ENCODE assay signal across 9 cellular contexts in the genomic region with DNA sequence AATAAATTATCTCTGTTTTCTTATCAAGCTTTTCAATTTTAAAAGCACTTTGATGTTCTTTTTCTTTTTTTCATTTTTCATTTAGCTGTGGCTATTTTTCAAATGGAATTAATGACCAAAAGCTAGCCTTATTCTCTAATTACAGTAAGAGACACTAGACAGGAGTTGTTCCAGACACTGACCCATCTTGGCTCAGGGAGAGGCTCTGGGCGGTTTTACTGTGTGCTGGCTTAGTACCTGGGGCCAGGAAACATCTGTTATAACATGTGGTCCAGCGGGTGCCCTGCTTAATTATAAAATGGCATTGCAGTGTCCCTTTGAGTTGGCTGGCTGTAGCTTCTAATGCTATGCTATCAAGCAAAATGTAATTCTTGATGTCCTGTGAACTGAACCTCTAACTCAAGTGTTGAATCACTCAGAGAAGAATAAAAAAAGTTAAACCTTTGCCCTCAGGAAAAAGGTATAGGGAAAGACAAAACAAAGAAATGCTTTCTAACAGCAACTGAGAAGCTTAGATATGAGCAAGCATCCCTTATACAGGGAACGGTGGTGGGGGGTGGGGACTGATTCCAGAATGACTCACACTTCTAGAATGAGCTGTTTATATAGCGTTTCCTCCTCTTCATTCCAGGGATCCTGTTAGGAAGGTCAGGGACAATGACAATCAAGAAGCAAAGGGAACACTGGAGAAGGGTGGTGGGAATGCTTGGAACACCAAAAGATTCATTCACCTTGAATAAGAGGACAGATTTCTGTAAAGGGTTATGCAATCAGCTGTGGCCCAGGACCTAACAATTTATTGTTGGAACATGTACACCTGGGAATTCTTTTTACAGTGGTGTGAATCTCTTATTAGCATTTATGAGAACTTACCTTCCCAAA. TPM values are rescaled to one million over a fixed set of nuclear protein-coding genes. Genes with fewer than 3 reads are reported as not detected.
DNase-seq lines count a peak whose midpoint lies in the region; ATAC-seq and TF ChIP-seq lines count a peak whose summit lies in the region.
"Had no signal": no experiment of that assay in that cellular context is flagged by ENCODE, and none has a peak within 500 bp of the region (broad histone marks: within the 10 kb centered on the region; RNA-seq: fewer than 3 reads in every experiment).

No MANE protein-coding gene starts in this region.

- no peaks in the 10 kb centered on the region for H3K9me3 Mint-ChIP-seq in neural crest cell
- H3K9me3 Mint-ChIP-seq: stimulated activated naive CD8-positive, alpha-beta T cell treated with anti-CD3 and anti-CD28 coated beads, Interleukin-15, Interleukin-2, amounts not matched to agents 100 ng/mL and 50 ng/mL, for 24 hours had no signal

- no peak overlapping the region for H2AFZ ChIP-seq in fibroblast of lung (ENCODE audit: low read length)

- peak overlapping the region; percentile 58 for H3K27ac Mint-ChIP-seq in neural crest cell (ENCODE audit: unreplicated experiment)
- H3K27ac Mint-ChIP-seq: stimulated activated naive CD8-positive, alpha-beta T cell treated with anti-CD3 and anti-CD28 coated beads, Interleukin-15, Interleukin-2, amounts not matched to agents 100 ng/mL and 50 ng/mL, for 24 hours had no signal

- H3K27ac ChIP-seq in fibroblast of lung (ENCODE audit: insufficient read depth, low read length): no peak overlapping the region

- H3K4me1 Mint-ChIP-seq in neural crest cell: peaks cover 19% of the 10 kb centered on the region

- no peaks in the 10 kb centered on the region for H3K36me3 ChIP-seq in NT2/D1 (ENCODE audit: insufficient read depth, insufficient read length, low read length)
- no peaks in the 10 kb centered on the region for H3K36me3 ChIP-seq in fibroblast of lung (ENCODE audit: control insufficient read depth, insufficient read depth, low read length)

- no peaks in the 10 kb centered on the region for H3K79me2 ChIP-seq in fibroblast of lung (ENCODE audit: control insufficient read depth, insufficient read depth, low read length)

- H3K9ac ChIP-seq in NT2/D1 (ENCODE audit: insufficient read length, low read depth) (no peak overlapping the region), fibroblast of lung (ENCODE audit: insufficient read depth, low read length) (no peak overlapping the region)

- H3K27me3 ChIP-seq in NT2/D1 (ENCODE audit: insufficient read depth, insufficient read length): no peaks in the 10 kb centered on the region
- H3K27me3 ChIP-seq in fibroblast of lung (ENCODE audit: control insufficient read depth, insufficient read depth, low read length): no peaks in the 10 kb centered on the region

- no peak for ATAC-seq in GM19467 (IDR thresholded peaks at IDR 0.05; ENCODE audit: unreplicated experiment)

- no peaks in the 10 kb centered on the region for H4K20me1 ChIP-seq in fibroblast of lung (ENCODE audit: control insufficient read depth, extremely low read depth, insufficient read depth, low read length)

- no peaks in the 10 kb centered on the region for H3K27me3 Mint-ChIP-seq in neural crest cell (ENCODE audit: low read depth)

- H3K9me3 ChIP-seq in NT2/D1 (ENCODE audit: insufficient read depth, low read length) (peaks cover 12% of the 10 kb centered on the region), fibroblast of lung (ENCODE audit: control insufficient read depth, insufficient read depth, low read depth, low read length) (no peaks in the 10 kb centered on the region)

- no peaks in the 10 kb centered on the region for H3K36me3 Mint-ChIP-seq in neural crest cell (ENCODE audit: low read depth)

- H3K4me3 ChIP-seq in NT2/D1 (ENCODE audit: insufficient read length, low read depth) (no peak overlapping the region), fibroblast of lung (replicated peaks in 1 of 4; ENCODE audit: control extremely low read depth in 1 of 4, insufficient read depth in 1 of 4, low read depth in 3 of 4, low read length in 4 of 4) (no peak overlapping the region)

- no peak overlapping the region for H3K4me3 Mint-ChIP-seq in neural crest cell
- H3K4me3 Mint-ChIP-seq: stimulated activated naive CD8-positive, alpha-beta T cell treated with anti-CD3 and anti-CD28 coated beads, Interleukin-15, Interleukin-2, amounts not matched to agents 100 ng/mL and 50 ng/mL, for 24 hours had no signal

- no peaks in the 10 kb centered on the region for H3K4me1 ChIP-seq in NT2/D1 (ENCODE audit: insufficient read depth, insufficient read length)
- peaks cover 4% of the 10 kb centered on the region for H3K4me1 ChIP-seq in fibroblast of lung (ENCODE audit: control insufficient read depth, extremely low read depth, insufficient read depth, low read length)

- TF ChIP-seq CTCF in fibroblast of lung (conservative IDR thresholded peaks at IDR 0.05 in 1 of 2, IDR thresholded peaks at IDR 0.05 in 1 of 2; ENCODE audit: low read depth in 1 of 2, low read length in 2 of 2): no peak
- no peak for TF ChIP-seq CTCF in neural crest cell (conservative IDR thresholded peaks at IDR 0.05)

- peak; percentile 42 for DNase-seq in DMS153 (lab: John Stamatoyannopoulos, UW)
- peak; percentile 60 for DNase-seq in NT2/D1 (ENCODE audit: low read depth, low spot score)
- DNase-seq in fibroblast of lung (ENCODE audit: low read depth in 2 of 2): peak; percentile 68 to 84
- DNase-seq in neural crest cell (ENCODE audit: low read depth, low spot score): no peak
- DNase-seq in SIG-M5 (lab: John Stamatoyannopoulos, UW): no peak
- DNase-seq in NCI-H128 (lab: John Stamatoyannopoulos, UW; ENCODE audit: unreplicated experiment): no peak
- no peak for DNase-seq in NCI-H1048 (lab: John Stamatoyannopoulos, UW)

- H3K4me2 ChIP-seq in fibroblast of lung (ENCODE audit: extremely low read depth, insufficient read depth, low read length): peak overlapping the region; percentile 30

RNA-seq across cellular contexts. Expression of a gene that starts 58.7 kb away (rescaled TPM):
- 36.3 and 56.0 TPM in 2 replicates for total RNA-seq in fibroblast of lung
- polyA plus RNA-seq in fibroblast of lung: 29.3 and 46.5 TPM in 2 replicates
- 17.0 and 20.4 TPM in 2 replicates for polyA plus RNA-seq in fibroblast of lung (2012)
- 69.4 and 157 TPM in 2 replicates for polyA minus RNA-seq in fibroblast of lung (ENCODE audit: low replicate concordance)
- 2.9 and 3.7 TPM in 2 replicates for total RNA-seq in neural crest cell

Comparison
In these comparisons a context has a peak if more than half of its experiments do, and no peak if none do; other contexts are left out.
1. DNase-seq: peak in DMS153 (single experiment), NT2/D1 (single experiment) and fibroblast of lung (2 of 2); none in neural crest cell (single experiment), SIG-M5 (single experiment), NCI-H128 (single experiment) and NCI-H1048 (single experiment).